11 cellular contexts compared by ENCODE assay signal in genomic region chr9:118529210-118529609, GRCh38.
DNase-seq lines count a peak whose midpoint lies in the region; ATAC-seq and TF ChIP-seq lines count a peak whose summit lies in the region.
"Had no signal": no experiment of that assay in that cellular context is flagged by ENCODE, and none has a peak within 500 bp of the region (broad histone marks: within the 10 kb centered on the region; RNA-seq: fewer than 3 reads in every experiment).

No MANE protein-coding gene starts in this region.

- no peaks in the 10 kb centered on the region for H3K36me3 Mint-ChIP-seq in CD8-positive, alpha-beta memory T cell
- no peaks in the 10 kb centered on the region for H3K36me3 Mint-ChIP-seq in T-helper 2 cell treated with Interferon-gamma antibody and Interleukin-4, amounts not matched to agents 5 μg/mL and 100 μg/mL, for 36 hours (ENCODE audit: low read depth)

- H3K4me3 ChIP-seq in foreskin fibroblast (ENCODE audit: low read depth in 1 of 2, low read length in 2 of 2), result no peak overlapping the region
- H3K4me3 ChIP-seq in CD8-positive, alpha-beta memory T cell (ENCODE audit: low read length), result no peak overlapping the region
- H3K4me3 ChIP-seq: testis had no signal

- no peaks in the 10 kb centered on the region for H3K4me1 Mint-ChIP-seq in CD8-positive, alpha-beta memory T cell
- no peaks in the 10 kb centered on the region for H3K4me1 Mint-ChIP-seq in T-helper 2 cell treated with Interferon-gamma antibody and Interleukin-4, amounts not matched to agents 5 μg/mL and 100 μg/mL, for 36 hours (ENCODE audit: low read depth)

- no peak overlapping the region for H3K4me3 Mint-ChIP-seq in CD8-positive, alpha-beta memory T cell
- no peak overlapping the region for H3K4me3 Mint-ChIP-seq in T-helper 2 cell treated with Interferon-gamma antibody and Interleukin-4, amounts not matched to agents 5 μg/mL and 100 μg/mL, for 36 hours
- H3K4me3 Mint-ChIP-seq: H9 had no signal

- no peaks in the 10 kb centered on the region for H3K27me3 ChIP-seq in CD8-positive, alpha-beta memory T cell (ENCODE audit: insufficient read depth, low read length, poor library complexity, severe bottlenecking)
- H3K27me3 ChIP-seq: testis had no signal

- no peak overlapping the region for H3K27ac Mint-ChIP-seq in CD8-positive, alpha-beta memory T cell
- no peak overlapping the region for H3K27ac Mint-ChIP-seq in T-helper 2 cell treated with Interferon-gamma antibody and Interleukin-4, amounts not matched to agents 5 μg/mL and 100 μg/mL, for 36 hours
- H3K27ac Mint-ChIP-seq: H9 had no signal

- in situ Hi-C loops in Caki2 (cut with HindIII; ENCODE audit: low pct_unique_long_range_greater_than_20kb, low sequenced_read_pairs) (no loop called here), ACHN (cut with HindIII; ENCODE audit: low pct_ligation_motif_present, low pct_unique_long_range_greater_than_20kb, low sequenced_read_pairs) (no loop called here)

- TF ChIP-seq CTCF in GM20000 (IDR thresholded peaks at IDR 0.05; ENCODE audit: extremely low read depth, missing control alignments), result no peak
- TF ChIP-seq CTCF in foreskin fibroblast (IDR thresholded peaks at IDR 0.05; ENCODE audit: low read depth, low read length), result no peak

- no peaks in the 10 kb centered on the region for H3K9me3 ChIP-seq in CD8-positive, alpha-beta memory T cell (ENCODE audit: low read length)
- H3K9me3 ChIP-seq: testis had no signal

- CTCF ChIA-PET in CD8-positive, alpha-beta memory T cell (lab: Charles Lee), result no interaction called here

- no peaks in the 10 kb centered on the region for H3K4me1 ChIP-seq in CD8-positive, alpha-beta memory T cell (ENCODE audit: insufficient read depth, low read length)
- H3K4me1 ChIP-seq: testis had no signal

- ATAC-seq in HG03520 (IDR thresholded peaks at IDR 0.05; ENCODE audit: unreplicated experiment), result peak; percentile 21

- no peaks in the 10 kb centered on the region for H3K27me3 Mint-ChIP-seq in CD8-positive, alpha-beta memory T cell
- no peaks in the 10 kb centered on the region for H3K27me3 Mint-ChIP-seq in T-helper 2 cell treated with Interferon-gamma antibody and Interleukin-4, amounts not matched to agents 5 μg/mL and 100 μg/mL, for 36 hours (ENCODE audit: low read depth)

- no peak overlapping the region for H3K27ac ChIP-seq in CD8-positive, alpha-beta memory T cell (ENCODE audit: low read depth, low read length)
- H3K27ac ChIP-seq: C4-2B, testis had no signal

- H3K36me3 ChIP-seq in CD8-positive, alpha-beta memory T cell (ENCODE audit: insufficient read depth, low read length), result no peaks in the 10 kb centered on the region

- H3K9me3 Mint-ChIP-seq in CD8-positive, alpha-beta memory T cell, result peaks cover 0 to 3% (median 0%) of the 10 kb centered on the region in 5 donors
- no peaks in the 10 kb centered on the region for H3K9me3 Mint-ChIP-seq in T-helper 2 cell treated with Interferon-gamma antibody and Interleukin-4, amounts not matched to agents 5 μg/mL and 100 μg/mL, for 36 hours
- H3K9me3 Mint-ChIP-seq: H9 had no signal

- POLR2A ChIA-PET in CD8-positive, alpha-beta memory T cell (lab: Charles Lee), result no interaction called here

- DNase-seq in Caki2 (ENCODE audit: low read depth), result peak; percentile 18
- DNase-seq in GM20000 (ENCODE audit: low spot score), result peak; percentile 6
- DNase-seq in foreskin fibroblast, result peak; percentile 0 to 6
- no peak for DNase-seq in CD8-positive, alpha-beta memory T cell
- DNase-seq in T-helper 2 cell treated with Interferon-gamma antibody and Interleukin-4, amounts not matched to agents 5 μg/mL and 100 μg/mL, for 36 hours (ENCODE audit: low spot score), result no peak
- no peak for DNase-seq in ACHN
- DNase-seq in NCI-H187 treated with DMSO at 0.1 percent for 48 hours (lab: John Stamatoyannopoulos, UW), result no peak
- DNase-seq: H9, testis had no signal

Comparison
In these comparisons a context has a peak if more than half of its experiments do, and no peak if none do; other contexts are left out.
1. DNase-seq: peak in Caki2 (single experiment), GM20000 (single experiment) and foreskin fibroblast (2 of 2); none in CD8-positive, alpha-beta memory T cell (0 of 5), T-helper 2 cell treated with Interferon-gamma antibody and Interleukin-4, amounts not matched to agents 5 μg/mL and 100 μg/mL, for 36 hours (single experiment), ACHN (single experiment) and NCI-H187 treated with DMSO at 0.1 percent for 48 hours (single experiment).